ENCODE assay signal across 30 cellular contexts in the genomic region with DNA sequence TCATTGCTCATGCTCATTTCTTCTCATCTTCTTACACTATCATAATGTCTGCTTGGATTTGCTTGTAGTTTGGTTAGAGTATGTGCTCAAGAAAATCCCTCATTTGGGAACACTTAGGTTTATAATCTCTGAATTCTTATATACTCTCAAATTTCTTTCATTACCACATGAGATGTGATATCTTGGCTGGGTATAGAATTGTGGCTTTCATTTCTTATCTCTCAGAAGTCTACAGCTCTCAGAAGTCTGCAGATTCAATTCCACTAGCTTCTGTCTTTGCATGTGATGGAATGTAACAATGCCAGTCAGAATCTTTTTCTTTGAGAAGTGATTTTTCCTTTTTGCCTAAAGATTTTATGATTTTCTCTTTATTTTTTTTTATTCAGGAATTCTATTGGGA. TPM values are rescaled to one million over a fixed set of nuclear protein-coding genes. Genes with fewer than 3 reads are reported as not detected.
"Had no signal": no experiment of that assay in that cellular context is flagged by ENCODE, and none has a peak within 500 bp of the region (broad histone marks: within the 10 kb centered on the region; RNA-seq: fewer than 3 reads in every experiment).

No MANE protein-coding gene starts in this region.

- H3K36me3 ChIP-seq: stomach, suprapubic skin, thoracic aorta, thyroid gland, tibial artery, tibial nerve, transverse colon, upper lobe of left lung, upper lobe of right lung, uterus, vagina had no signal

- H3K27ac ChIP-seq: stomach, suprapubic skin, testis, thoracic aorta, thyroid gland, tibial artery, tibial nerve, transverse colon, upper lobe of left lung, upper lobe of right lung, uterus, vagina had no signal

- FAIRE-seq: urothelium cell line had no signal

- H3K9me3 ChIP-seq: testis, thyroid gland, upper lobe of right lung, uterus, vagina had no signal

- H3K4me3 ChIP-seq: stomach, suprapubic skin, testis, thoracic aorta, thyroid gland, tibial artery, tibial nerve, transverse colon, upper lobe of left lung, upper lobe of right lung, uterus, vagina had no signal

- DNase-seq: stimulated activated CD4-positive, alpha-beta T cell treated with anti-CD3 and anti-CD28 coated beads, Interleukin-2, amount 100 ng/mL, for 48 hours; stimulated activated CD4-positive, alpha-beta T cell treated with anti-CD3 and anti-CD28 coated beads, Interleukin-4, amount 100 ng/mL, for 1 hour; stimulated activated CD4-positive, alpha-beta T cell treated with anti-CD3 and anti-CD28 coated beads, Interleukin-4, amount 100 ng/mL, for 24 hours; stimulated activated CD4-positive, alpha-beta T cell treated with anti-CD3 and anti-CD28 coated beads, Interleukin-4, amount 100 ng/mL, for 4 hours; stimulated activated CD8-positive, alpha-beta memory T cell treated with anti-CD3 and anti-CD28 coated beads, Interleukin-4, amount 100 ng/mL, for 48 hours; stimulated activated naive B cell treated with anti-CD40 and anti-IgM and Interleukin-4, amounts not matched to agents 10 μg/mL and 1 μg/mL and 100 μg/mL, for 72 hours; stimulated activated naive CD4-positive, alpha-beta T cell; stimulated activated naive CD4-positive, alpha-beta T cell treated with Interleukin-2 at 50 U/mL for 16 hours; stimulated activated naive CD8-positive, alpha-beta T cell treated with anti-CD3 and anti-CD28 coated beads, Interleukin-15, amount 100 ng/mL, for 72 hours; stimulated activated naive CD8-positive, alpha-beta T cell treated with anti-CD3 and anti-CD28 coated beads, Interleukin-15, Interleukin-2, amounts not matched to agents 100 U/mL and 50 U/mL, for 24 hours; stomach; substantia nigra; testis; thyroid gland; tibial artery; transverse colon; trophoblast cell; upper lobe of left lung; upper lobe of right lung; uterus had no signal

- H3K27me3 ChIP-seq: stomach, suprapubic skin, testis, thyroid gland, tibial artery, tibial nerve, transverse colon, upper lobe of left lung, upper lobe of right lung, uterus, vagina had no signal

- H3K4me1 ChIP-seq: stomach, suprapubic skin, testis, tibial artery, tibial nerve, upper lobe of left lung, upper lobe of right lung, uterus, vagina had no signal

- ATAC-seq: stimulated activated effector memory CD8-positive, alpha-beta T cell treated with anti-CD3 and anti-CD28 coated beads, Interleukin-12 subunit alpha, Interleukin-12 subunit beta, amount 100 ng/mL, for 72 hours; stimulated activated memory B cell treated with anti-CD40 and anti-IgM and Interleukin-4, amounts not matched to agents 10 μg/mL and 1 μg/mL and 100 μg/mL, for 72 hours; stimulated activated naive B cell treated with anti-CD40 and anti-IgM and Interleukin-4, amounts not matched to agents 10 μg/mL and 1 μg/mL and 100 μg/mL, for 72 hours; stimulated activated naive CD8-positive, alpha-beta T cell treated with anti-CD3 and anti-CD28 coated beads, Interleukin-15, amount 100 ng/mL, for 72 hours; stimulated activated naive CD8-positive, alpha-beta T cell treated with anti-CD3 and anti-CD28 coated beads, Interleukin-15, Interleukin-2, amounts not matched to agents 100 U/mL and 50 U/mL, for 24 hours; upper lobe of right lung had no signal

RNA-seq across cellular contexts. Expression of a gene that starts 50.9 kb away (rescaled TPM):
- total RNA-seq: stomach, subcutaneous adipose tissue, thoracic aorta, thyroid gland, tibial nerve, upper lobe of right lung, ureter, urinary bladder, vagina had no signal
- polyA plus RNA-seq: stomach, urinary bladder had no signal
